1 cellular context compared by ENCODE assay signal in genomic region chr9:121529237-121529987, GRCh38.
TF ChIP-seq lines count a peak whose summit lies in the region.

No MANE protein-coding gene starts in this region.

TF ChIP-seq in GM23338, 12 proteins besides CTCF, POLR2A, EP300 and RAD21 (continued from another document):
- TF ChIP-seq ETS1 (IDR thresholded peaks at IDR 0.05) (no peak), CREB1 (CRISPR knock-in tag; IDR thresholded peaks at IDR 0.05; ENCODE audit: low read depth) (no peak), POLR2AphosphoS5 (IDR thresholded peaks at IDR 0.05; ENCODE audit: low read depth) (no peak)
